ENCODE assay signal across 2 cellular contexts in the genomic region with DNA sequence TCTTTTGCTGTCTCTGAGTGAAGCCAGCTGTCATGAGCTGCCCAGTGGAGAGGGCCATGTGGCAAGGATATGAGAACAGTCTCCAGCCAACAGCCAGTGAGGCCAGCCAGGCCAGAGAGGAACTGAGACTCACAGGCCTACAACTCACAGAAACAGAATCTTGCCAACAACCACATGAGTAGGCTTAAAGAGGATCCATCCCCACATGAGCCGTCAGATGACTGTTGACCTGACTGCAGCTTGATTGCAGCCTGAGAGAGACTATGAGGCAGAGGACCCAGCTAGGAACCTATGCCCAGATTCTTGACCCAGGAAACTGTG.
TF ChIP-seq lines count a peak whose summit lies in the region.

No MANE protein-coding gene starts in this region.

TF ChIP-seq in SK-N-SH treated with all-trans-retinoic acid at 6 μM for 48 hours, 23 proteins besides CTCF, POLR2A, EP300 and RAD21 (continued from another document):
- TF ChIP-seq PATZ1 (CRISPR knock-in tag; IDR thresholded peaks at IDR 0.05; ENCODE audit: borderline replicate concordance): no peak
- TF ChIP-seq OSR1 (CRISPR knock-in tag; IDR thresholded peaks at IDR 0.05): no peak

TF ChIP-seq in SK-N-SH, 30 proteins besides CTCF, POLR2A, EP300 and RAD21 (continued from another document):
- TF ChIP-seq ZBTB33 (IDR thresholded peaks at IDR 0.05; ENCODE audit: borderline replicate concordance, low read depth) (no peak), EZH2phosphoT487 (IDR thresholded peaks at IDR 0.05; ENCODE audit: borderline replicate concordance, low read depth) (no peak), FOXJ3 (CRISPR knock-in tag; IDR thresholded peaks at IDR 0.05) (no peak), MXI1 (IDR thresholded peaks at IDR 0.05; ENCODE audit: low read depth, low read length) (no peak), FOXM1 (IDR thresholded peaks at IDR 0.05; ENCODE audit: low read depth) (no peak), REST (IDR thresholded peaks at IDR 0.05; ENCODE audit: low read depth, low read length) (no peak), ELF1 (IDR thresholded peaks at IDR 0.05) (no peak), YY1 (IDR thresholded peaks at IDR 0.05; ENCODE audit: low read depth) (no peak), RFX5 (IDR thresholded peaks at IDR 0.05; ENCODE audit: low read length) (no peak), TAF1 (IDR thresholded peaks at IDR 0.05; ENCODE audit: borderline replicate concordance, low read depth, low read length) (no peak), POLR2AphosphoS5 (IDR thresholded peaks at IDR 0.05; ENCODE audit: low read depth, low read length) (no peak), SIN3A (IDR thresholded peaks at IDR 0.05; ENCODE audit: borderline replicate concordance, low read depth, low read length) (no peak), TCF12 (IDR thresholded peaks at IDR 0.05) (no peak), NFIC (IDR thresholded peaks at IDR 0.05; ENCODE audit: borderline replicate concordance) (no peak), CHD2 (IDR thresholded peaks at IDR 0.05; ENCODE audit: low read length, partially characterized antibody) (no peak), FOSL2 (IDR thresholded peaks at IDR 0.05; ENCODE audit: borderline replicate concordance, low read depth) (no peak), IRF3 (IDR thresholded peaks at IDR 0.05; ENCODE audit: low read depth, low read length) (no peak), RXRA (IDR thresholded peaks at IDR 0.05; ENCODE audit: borderline replicate concordance, low read depth) (no peak)
- TF ChIP-seq, protein P1, sequence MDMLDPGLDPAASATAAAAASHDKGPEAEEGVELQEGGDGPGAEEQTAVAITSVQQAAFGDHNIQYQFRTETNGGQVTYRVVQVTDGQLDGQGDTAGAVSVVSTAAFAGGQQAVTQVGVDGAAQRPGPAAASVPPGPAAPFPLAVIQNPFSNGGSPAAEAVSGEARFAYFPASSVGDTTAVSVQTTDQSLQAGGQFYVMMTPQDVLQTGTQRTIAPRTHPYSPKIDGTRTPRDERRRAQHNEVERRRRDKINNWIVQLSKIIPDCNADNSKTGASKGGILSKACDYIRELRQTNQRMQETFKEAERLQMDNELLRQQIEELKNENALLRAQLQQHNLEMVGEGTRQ (IDR thresholded peaks at IDR 0.05; ENCODE audit: borderline replicate concordance, low read depth, low read length): no peak
